ENCODE assay signal across 13 cellular contexts in genomic region chr20:10710995-10711775, GRCh38. TPM values are rescaled to one million over a fixed set of nuclear protein-coding genes. Genes with fewer than 3 reads are reported as not detected.
DNase-seq lines count a peak whose midpoint lies in the region; ATAC-seq, FAIRE-seq and TF ChIP-seq lines count a peak whose summit lies in the region.
"Had no signal": no experiment of that assay in that cellular context is flagged by ENCODE, and none has a peak within 500 bp of the region (broad histone marks: within the 10 kb centered on the region; RNA-seq: fewer than 3 reads in every experiment).

No MANE protein-coding gene starts in this region.

- no TSS peak for BruUV-seq in GM12878 (replicated peaks; lab: Mats Ljungman, UMichigan)
- BruUV-seq in PC-9 (replicated peaks; lab: Mats Ljungman, UMichigan) = no TSS peak

- H3K79me2 ChIP-seq in GM12878 (ENCODE audit: control insufficient read depth, insufficient read depth, low read length) (no peaks in the 10 kb centered on the region), PC-9 (ENCODE audit: low read depth) (no peaks in the 10 kb centered on the region)

- intact Hi-C loops in GM12878 (cut with micrococcal nuclease; ENCODE audit: unreplicated experiment) (no loop called here), colonic mucosa (cut with DNase I) (no loop called here), PC-9 (cut with micrococcal nuclease; ENCODE audit: unreplicated experiment) (no loop called here)

- no peaks in the 10 kb centered on the region for H3K9me2 ChIP-seq in PC-9 (ENCODE audit: insufficient read depth)

- TF ChIP-seq CTCF in HEK293 (tag by site-specific recombination; IDR thresholded peaks at IDR 0.05) = no peak
- TF ChIP-seq CTCF in GM12878 (IDR thresholded peaks at IDR 0.05 in 2 of 3, conservative IDR thresholded peaks at IDR 0.05 in 1 of 3; ENCODE audit: control insufficient read depth in 2 of 3, extremely low read depth in 1 of 3, insufficient read depth in 1 of 3, low read depth in 3 of 3, low read length in 3 of 3) = no peak
- TF ChIP-seq CTCF in liver (IDR thresholded peaks at IDR 0.05; ENCODE audit: low read depth, low read length, missing input control) = no peak
- TF ChIP-seq CTCF in colonic mucosa (IDR thresholded peaks at IDR 0.05) = no peak
- no peak for TF ChIP-seq CTCF in PC-9 (conservative IDR thresholded peaks at IDR 0.05)

- H4K20me1 ChIP-seq in GM12878 (ENCODE audit: control insufficient read depth, insufficient read depth) (no peaks in the 10 kb centered on the region), PC-9 (ENCODE audit: insufficient read depth) (no peaks in the 10 kb centered on the region)

- H3K9ac ChIP-seq in GM12878 (ENCODE audit: control insufficient read depth, insufficient read depth, low read length) = no peak overlapping the region
- H3K9ac ChIP-seq in liver (ENCODE audit: low read depth in 1 of 2, low read length in 2 of 2) = peak overlapping the region in 1 of 2 donors; percentile 91
- H3K9ac ChIP-seq in colonic mucosa (ENCODE audit: low read depth in 2 of 2, low read length in 2 of 2) = peak overlapping the region in 1 of 2 donors; percentile 14

- RAD21 ChIA-PET in GM12878 (lab: Charles Lee; ENCODE audit: unreplicated experiment) = no interaction called here

- no peak overlapping the region for H3K27ac ChIP-seq in HEK293 (ENCODE audit: extremely low read depth, low read depth, low read length)
- H3K27ac ChIP-seq in GM12878 (ENCODE audit: control insufficient read depth, insufficient read depth) = no peak overlapping the region
- peak overlapping the region; percentile 63 to 66 for H3K27ac ChIP-seq in liver (ENCODE audit: low read depth in 1 of 2, low read length in 2 of 2)
- H3K27ac ChIP-seq in colonic mucosa = no peak overlapping the region
- H3K27ac ChIP-seq in PC-9 = no peak overlapping the region
- H3K27ac ChIP-seq: SJCRH30 had no signal

- no peak overlapping the region for H3K4me3 ChIP-seq in HEK293 (ENCODE audit: low read depth, low read length)
- no peak overlapping the region for H3K4me3 ChIP-seq in GM12878
- peak overlapping the region; percentile 39 to 63 (median 43) for H3K4me3 ChIP-seq in liver (ENCODE audit: low read depth in 1 of 3, low read length in 3 of 3)
- H3K4me3 ChIP-seq in colonic mucosa = no peak overlapping the region
- no peak overlapping the region for H3K4me3 ChIP-seq in PC-9
- H3K4me3 ChIP-seq: SJCRH30 had no signal

- in situ Hi-C loops in GM12878 (cut with MboI) = no loop called here

- no peak for FAIRE-seq in GM12878 (lab: Jason Lieb, UNC)

- TF ChIP-seq EP300 in GM12878 (IDR thresholded peaks at IDR 0.05; ENCODE audit: borderline replicate concordance in 1 of 2, control insufficient read depth in 1 of 2, low read depth in 2 of 2, low read length in 2 of 2) = no peak

- peaks cover 7% of the 10 kb centered on the region for H3K4me1 ChIP-seq in HEK293 (ENCODE audit: control insufficient read depth, insufficient read depth, low read length)
- H3K4me1 ChIP-seq in GM12878 (ENCODE audit: control insufficient read depth, insufficient read depth, low read length) = no peaks in the 10 kb centered on the region
- peaks cover 10 to 39% (median 33%) of the 10 kb centered on the region in 4 donors for H3K4me1 ChIP-seq in liver (ENCODE audit: control insufficient read depth in 4 of 4, insufficient read depth in 4 of 4, low read length in 3 of 4)
- H3K4me1 ChIP-seq in colonic mucosa = no peaks in the 10 kb centered on the region
- H3K4me1 ChIP-seq in PC-9 (replicated peaks; ENCODE audit: insufficient read depth) = peaks cover 57% of the 10 kb centered on the region
- H3K4me1 ChIP-seq: SJCRH30 had no signal

- DNase-seq in GM12878 (ENCODE audit: low read depth, low spot score) (no peak), renal cortical epithelial cell (ENCODE audit: low read depth) (peak; percentile 92), colonic mucosa (no peak), PC-9 (no peak)
- DNase-seq: endodermal cell, HFFc6, NCI-H1694 treated with DMSO at 0.1 percent for 48 hours, NCI-H510A, SJCRH30 had no signal

- H3K4me2 ChIP-seq in GM12878 (ENCODE audit: control insufficient read depth, insufficient read depth) (no peak overlapping the region), PC-9 (no peak overlapping the region)

- H3K36me3 ChIP-seq in HEK293 (ENCODE audit: control insufficient read depth in 2 of 2, insufficient read depth in 1 of 2, low read length in 2 of 2) = no peaks in the 10 kb centered on the region
- no peaks in the 10 kb centered on the region; a peak in 1 of 4 replicates for H3K36me3 ChIP-seq in GM12878 (ENCODE audit: control insufficient read depth in 2 of 2, insufficient read depth in 2 of 2, low read length in 1 of 2)
- no peaks in the 10 kb centered on the region for H3K36me3 ChIP-seq in liver (ENCODE audit: control insufficient read depth in 4 of 4, insufficient read depth in 3 of 4, low read depth in 1 of 4, low read length in 3 of 4)
- H3K36me3 ChIP-seq in colonic mucosa = no peaks in the 10 kb centered on the region
- no peaks in the 10 kb centered on the region for H3K36me3 ChIP-seq in PC-9 (ENCODE audit: low read depth)
- H3K36me3 ChIP-seq: SJCRH30 had no signal

- SMC1A ChIA-PET in GM12878 (lab: Charles Lee; ENCODE audit: uncharacterized antibody, unreplicated experiment) = interaction anchor here (0.7 to 1.3 kb wide), 3 partner anchors 9 to 1246 kb away, joined by 3 to 4 read pairs (median 3); no protein-coding TSS in a partner anchor

- H3K27me3 ChIP-seq in GM12878 (replicated peaks in 1 of 2; ENCODE audit: control insufficient read depth in 2 of 2, insufficient read depth in 2 of 2, low read length in 1 of 2) = no peaks in the 10 kb centered on the region
- no peaks in the 10 kb centered on the region for H3K27me3 ChIP-seq in liver (ENCODE audit: control insufficient read depth in 4 of 4, insufficient read depth in 4 of 4, low read length in 3 of 4)
- no peaks in the 10 kb centered on the region for H3K27me3 ChIP-seq in colonic mucosa
- H3K27me3 ChIP-seq in PC-9 (ENCODE audit: insufficient read depth, low read depth) = no peaks in the 10 kb centered on the region
- H3K27me3 ChIP-seq: SJCRH30 had no signal

- POLR2A ChIA-PET in HEK293 (lab: Yijun Ruan, JAX) = no interaction called here
- POLR2A ChIA-PET in GM12878 (lab: Charles Lee) = no interaction called here
- POLR2A ChIA-PET in PC-9 (lab: Charles Lee; ENCODE audit: unreplicated experiment) = no interaction called here

- TF ChIP-seq POLR2A in GM12878 (IDR thresholded peaks at IDR 0.05; ENCODE audit: low read depth, low read length) = no peak

- H2AFZ ChIP-seq in GM12878 (ENCODE audit: control insufficient read depth, low read depth, low read length) (no peak overlapping the region), PC-9 (no peak overlapping the region)

- no peaks in the 10 kb centered on the region for H3K9me3 ChIP-seq in HEK293 (ENCODE audit: control insufficient read depth, insufficient read depth, low read depth, low read length)
- no peaks in the 10 kb centered on the region for H3K9me3 ChIP-seq in GM12878 (replicated peaks; ENCODE audit: control insufficient read depth, insufficient read depth, low read length)
- no peaks in the 10 kb centered on the region for H3K9me3 ChIP-seq in liver (ENCODE audit: control insufficient read depth in 4 of 4, low read length in 3 of 4)
- no peaks in the 10 kb centered on the region for H3K9me3 ChIP-seq in colonic mucosa
- no peaks in the 10 kb centered on the region for H3K9me3 ChIP-seq in PC-9 (ENCODE audit: insufficient read depth, low read depth)
- H3K9me3 ChIP-seq: SJCRH30 had no signal

- ATAC-seq in GM12878 (no peak), GM18517 (IDR thresholded peaks at IDR 0.05; ENCODE audit: unreplicated experiment) (no peak), HG02642 (IDR thresholded peaks at IDR 0.05; ENCODE audit: poor library complexity, unreplicated experiment) (no peak)

- CTCF ChIA-PET in HEK293 (lab: Yijun Ruan, JAX) = interaction anchor here (0.9 kb wide), 1 partner anchor 15 kb away, joined by 6 read pairs; no protein-coding TSS in a partner anchor
- CTCF ChIA-PET in GM12878 (lab: Yijun Ruan, JAX) = interaction anchor here (0.9 kb wide), 1 partner anchor 16 kb away, joined by 3 read pairs; no protein-coding TSS in a partner anchor
- CTCF ChIA-PET in PC-9 (lab: Charles Lee) = no interaction called here

- H3F3A ChIP-seq in PC-9 (ENCODE audit: insufficient read depth, low read depth) = peaks cover 28% of the 10 kb centered on the region

- 29% methylated on average over 6 of the region's 6 CpGs for WGBS in GM12878 (ENCODE audit: insufficient coverage, insufficient replicate concordance, low lambda C conversion rate, missing lambda C conversion rate)
- WGBS in liver = 24% methylated on average over 6 of the region's 6 CpGs

- TF ChIP-seq RAD21 in GM12878 (IDR thresholded peaks at IDR 0.05; ENCODE audit: insufficient read depth, low read depth, low read length) = no peak
- TF ChIP-seq RAD21 in liver (IDR thresholded peaks at IDR 0.05) = peak; percentile 46 to 50

TF ChIP-seq in HEK293, 187 proteins besides CTCF, POLR2A, EP300 and RAD21 (continues in another document):
- no peak for TF ChIP-seq GFI1B (tag by site-specific recombination; IDR thresholded peaks at IDR 0.05)
- no peak for TF ChIP-seq YY2 (tag by site-specific recombination; IDR thresholded peaks at IDR 0.05)

TF ChIP-seq in GM12878, 131 proteins besides CTCF, POLR2A, EP300 and RAD21 (continues in another document):
- TF ChIP-seq EGR1 (IDR thresholded peaks at IDR 0.05; ENCODE audit: borderline replicate concordance in 1 of 2, low read depth in 2 of 2, low read length in 2 of 2) = no peak

TF ChIP-seq in liver, 16 proteins besides CTCF, POLR2A, EP300 and RAD21 (continues in another document):
- peak; percentile 66 to 75 for TF ChIP-seq HNF4A (conservative IDR thresholded peaks at IDR 0.05)

RNA-seq across cellular contexts. Expression of gene JAG1, which starts 37.4 kb away (rescaled TPM):
- 19.2 and 20.7 TPM in 2 replicates for total RNA-seq in GM12878 (2013; cell fraction: nucleolus; rRNA removed)
- total RNA-seq in GM12878 (2014; rRNA removed) (2.1 and 2.5 TPM in 2 replicates), GM12878 (2014; rRNA removed; fragmentation: Illumina TruSeq; extraction: Trizol) (1.3 TPM in 2 replicates), GM12878 (2021) (3.1 and 3.2 TPM in 2 replicates), liver (10 to 100 TPM in 1 of 2 donors, 1 to 10 TPM in 1; 6.3 to 16.6 TPM), renal cortical epithelial cell (51.0 and 53.3 TPM in 2 replicates), colonic mucosa (100 to 1,000 TPM in 1 of 2 donors, 10 to 100 TPM in 1; 66.5 to 102 TPM), PC-9 (2021) (42.9 and 51.5 TPM in 2 replicates)
- polyA plus RNA-seq in GM12878 (2011; ENCODE audit: low read depth) = 0.98 TPM
- polyA plus RNA-seq in GM12878 (2011; rRNA removed) (5.0 and 6.9 TPM in 2 replicates), GM12878 (2014; fragmentation: Illumina TruSeq; extraction: Trizol) (1.4 and 2.2 TPM in 2 replicates), GM12878 (2014; fragmentation: Nextera tagmentation; extraction: Ambion mirVana) (1 to 10 TPM in 1 of 2 experiments, under 1 TPM in 1; 0.66 to 1.0 TPM), GM12878 (2014; rRNA removed) (2.0 and 2.2 TPM in 2 replicates), GM12878 (2016; fragmentation: Nextera tagmentation; extraction: Ambion mirVana) (1 to 10 TPM; 1.1 to 1.6 TPM), liver (1 to 10 TPM; 1.8 to 3.0 TPM)
- 6.0 and 8.3 TPM in 2 replicates for polyA plus RNA-seq in GM12878 (2011; cell fraction: cytosol; rRNA removed)
- polyA plus RNA-seq in GM12878 (2011; cell fraction: nucleus; rRNA removed) = 25.9 and 26.5 TPM in 2 replicates
- 2.4 and 5.1 TPM in 2 replicates for polyA plus RNA-seq in GM12878 (2012)
- 23.6 and 27.0 TPM in 2 replicates for polyA minus RNA-seq in GM12878 (2011; rRNA and poly(A)+ RNA removed)
- polyA minus RNA-seq in GM12878 (2011; cell fraction: cytosol; rRNA and poly(A)+ RNA removed) = 7.1 and 8.8 TPM in 2 replicates
- polyA minus RNA-seq in GM12878 (2011; cell fraction: nucleus; rRNA and poly(A)+ RNA removed) = 21.8 and 23.7 TPM in 2 replicates

Comparison
In these comparisons a context has a peak if more than half of its experiments do, and no peak if none do; other contexts are left out.
1. H3K27ac ChIP-seq: peak in liver (2 of 2); none in HEK293 (single experiment), GM12878 (single experiment), colonic mucosa (single experiment) and PC-9 (single experiment).
2. H3K4me3 ChIP-seq: peak in liver (3 of 3); none in HEK293 (single experiment), GM12878 (single experiment), colonic mucosa (single experiment) and PC-9 (single experiment).